1 cellular context compared by ENCODE assay signal in the genomic region with DNA sequence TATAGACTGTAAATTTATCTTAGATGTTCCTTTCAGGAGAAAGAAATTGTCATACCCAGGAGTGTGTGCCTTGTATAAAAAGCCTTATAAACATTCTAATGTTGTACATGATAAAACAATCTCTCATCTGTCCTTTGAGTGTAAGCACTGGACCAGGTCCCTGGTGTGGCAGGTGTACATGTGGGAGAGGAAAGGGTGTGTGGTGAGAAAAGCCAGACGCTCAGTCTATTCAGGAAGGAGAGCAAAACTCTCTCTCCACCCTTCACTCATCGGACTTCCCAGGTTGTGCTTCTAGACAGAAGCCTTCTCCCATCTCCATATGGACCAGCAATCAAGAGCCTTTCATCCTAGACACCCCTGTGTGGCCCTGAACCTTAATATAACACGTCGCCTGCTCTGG.
TF ChIP-seq lines count a peak whose summit lies in the region.

No MANE protein-coding gene starts in this region.

TF ChIP-seq in IMR-90, 13 proteins besides CTCF, POLR2A, EP300 and RAD21 (continued from another document):
- TF ChIP-seq, protein P1, sequence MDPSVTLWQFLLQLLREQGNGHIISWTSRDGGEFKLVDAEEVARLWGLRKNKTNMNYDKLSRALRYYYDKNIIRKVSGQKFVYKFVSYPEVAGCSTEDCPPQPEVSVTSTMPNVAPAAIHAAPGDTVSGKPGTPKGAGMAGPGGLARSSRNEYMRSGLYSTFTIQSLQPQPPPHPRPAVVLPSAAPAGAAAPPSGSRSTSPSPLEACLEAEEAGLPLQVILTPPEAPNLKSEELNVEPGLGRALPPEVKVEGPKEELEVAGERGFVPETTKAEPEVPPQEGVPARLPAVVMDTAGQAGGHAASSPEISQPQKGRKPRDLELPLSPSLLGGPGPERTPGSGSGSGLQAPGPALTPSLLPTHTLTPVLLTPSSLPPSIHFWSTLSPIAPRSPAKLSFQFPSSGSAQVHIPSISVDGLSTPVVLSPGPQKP (IDR thresholded peaks at IDR 0.05; ENCODE audit: borderline replicate concordance, low read depth, low read length), result no peak
- TF ChIP-seq NFE2L2 (IDR thresholded peaks at IDR 0.05; ENCODE audit: low read depth, low read length), result no peak
